2 cellular contexts compared by ENCODE assay signal in genomic region chr6:155314773-155315515, GRCh38.
TF ChIP-seq lines count a peak whose summit lies in the region.

No MANE protein-coding gene starts in this region.

TF ChIP-seq in WTC11, 78 proteins besides CTCF, POLR2A, EP300 and RAD21 (continued from another document):
- TF ChIP-seq USF1 (CRISPR knock-in tag; IDR thresholded peaks at IDR 0.05), result peak; percentile 69
- peak; percentile 70 for TF ChIP-seq USF2 (CRISPR knock-in tag; IDR thresholded peaks at IDR 0.05)
- TF ChIP-seq GABPB1 (CRISPR knock-in tag; IDR thresholded peaks at IDR 0.05), result peak; percentile 74
- peak; percentile 93 for TF ChIP-seq GTF2I (CRISPR knock-in tag; conservative IDR thresholded peaks at IDR 0.05)
- no peak for TF ChIP-seq CREM (CRISPR knock-in tag; IDR thresholded peaks at IDR 0.05)
TF ChIP-seq in WTC11: peak in this region for 4.

TF ChIP-seq in H1, 55 proteins besides CTCF, POLR2A, EP300 and RAD21 (continued from another document):
- peak; percentile 54 to 90; a peak in 2 of 4 replicates for TF ChIP-seq HDAC2 (IDR thresholded peaks at IDR 0.05; ENCODE audit: borderline replicate concordance in 1 of 2, low read depth in 2 of 2, low read length in 2 of 2)
- peak; percentile 42 for TF ChIP-seq MAX (IDR thresholded peaks at IDR 0.05)
- TF ChIP-seq KDM1A (IDR thresholded peaks at IDR 0.05; ENCODE audit: borderline replicate concordance, low read length), result peak; percentile 99
- no peak for TF ChIP-seq TAF1 (IDR thresholded peaks at IDR 0.05; ENCODE audit: low read depth, low read length)
- no peak for TF ChIP-seq KDM5A (IDR thresholded peaks at IDR 0.05; ENCODE audit: low read length)
- TF ChIP-seq USF2 (IDR thresholded peaks at IDR 0.05; ENCODE audit: low read length), result 0 out of 2 replicates have a peak, but pooled peaks have one; percentile 21
- TF ChIP-seq E2F6 (IDR thresholded peaks at IDR 0.05), result 0 out of 2 replicates have a peak, but pooled peaks have one; percentile 22
- TF ChIP-seq CEBPB (IDR thresholded peaks at IDR 0.05; ENCODE audit: low read depth, low read length), result no peak
- TF ChIP-seq ATF2 (IDR thresholded peaks at IDR 0.05; ENCODE audit: low read length), result peak; percentile 81; the same call in 1 of the 2 replicates
